Comparison of ENCODE assay signal across 19 cellular contexts in genomic region chr13:98260357-98261164, GRCh38.
DNase-seq lines count a peak whose midpoint lies in the region; ATAC-seq and TF ChIP-seq lines count a peak whose summit lies in the region.
"Had no signal": no experiment of that assay in that cellular context is flagged by ENCODE, and none has a peak within 500 bp of the region (broad histone marks: within the 10 kb centered on the region; RNA-seq: fewer than 3 reads in every experiment).

No MANE protein-coding gene starts in this region.

- 59% methylated on average over 8 of the region's 8 CpGs for WGBS in smooth muscle cell (ENCODE audit: low lambda C conversion rate)

- no peak overlapping the region for H3K4me2 ChIP-seq in smooth muscle cell

- intact Hi-C loops in Caco-2 (cut with micrococcal nuclease; ENCODE audit: unreplicated experiment), result loop anchor here (1.0 to 10.0 kb wide), 3 partner anchors 13 to 86 kb away; partner anchors contain the start of gene RNF113B

- H2AFZ ChIP-seq in smooth muscle cell (ENCODE audit: low read depth), result no peak overlapping the region
- H2AFZ ChIP-seq: parathyroid adenoma had no signal

- no peak overlapping the region for H3K4me3 ChIP-seq in Caco-2 (ENCODE audit: low read depth, low read length)
- no peak overlapping the region for H3K4me3 ChIP-seq in smooth muscle cell
- H3K4me3 ChIP-seq: spleen, tibial artery had no signal

- POLR2A ChIA-PET in Caco-2 (lab: Charles Lee), result interaction anchor here (1.4 kb wide), 1 partner anchor 13 kb away, joined by 5 read pairs; no protein-coding TSS in a partner anchor

- peaks cover 79% of the 10 kb centered on the region for H3K79me2 ChIP-seq in smooth muscle cell (ENCODE audit: low read depth)
- H3K79me2 ChIP-seq: parathyroid adenoma had no signal

- ATAC-seq in GM21360 (IDR thresholded peaks at IDR 0.05; ENCODE audit: unreplicated experiment), result no peak

- no peaks in the 10 kb centered on the region for H3F3A ChIP-seq in smooth muscle cell (ENCODE audit: low read depth)

- no peaks in the 10 kb centered on the region for H3K9me3 ChIP-seq in Caco-2
- H3K9me3 ChIP-seq in smooth muscle cell (replicated peaks; ENCODE audit: low read depth), result no peaks in the 10 kb centered on the region
- H3K9me3 ChIP-seq: spleen, tibial artery had no signal

- DNase-seq in Caco-2 (no peak), mesothelial cell of epicardium (ENCODE audit: low spot score in 2 of 2, unreplicated experiment in 2 of 2) (no peak), smooth muscle cell (lab: John Stamatoyannopoulos, UW; ENCODE audit: unreplicated experiment) (no peak), hepatic stellate cell (ENCODE audit: low spot score) (no peak), NCI-H524 treated with DMSO at 0.1 percent for 48 hours (lab: John Stamatoyannopoulos, UW) (no peak), T-helper 2 cell (no peak)
- DNase-seq: CD4-positive, alpha-beta memory T cell; DMS79 treated with DMSO at 0.1 percent for 48 hours; GOT3; kidney glomerular epithelial cell; NCI-H2029; NCI-H446 treated with DMSO at 0.1 percent for 48 hours; RPMI8226; spleen; tibial artery had no signal

- H3K27me3 Mint-ChIP-seq in Caco-2 (ENCODE audit: insufficient read depth, unreplicated experiment), result no peaks in the 10 kb centered on the region
- H3K27me3 Mint-ChIP-seq in brain, result no peaks in the 10 kb centered on the region
- H3K27me3 Mint-ChIP-seq in mesothelial cell of epicardium (ENCODE audit: low read depth), result no peaks in the 10 kb centered on the region
- H3K27me3 Mint-ChIP-seq: CD4-positive, alpha-beta memory T cell had no signal

- peaks cover 11% of the 10 kb centered on the region for H4K20me1 ChIP-seq in smooth muscle cell (ENCODE audit: low read depth)

- CTCF ChIA-PET in Caco-2 (lab: Charles Lee), result interaction anchor here (1.2 to 1.8 kb wide), 2 partner anchors 12 to 15 kb away, joined by 3 to 5 read pairs; no protein-coding TSS in a partner anchor

- BruUV-seq in Caco-2 (replicated peaks; lab: Mats Ljungman, UMichigan), result no TSS peak

- H3K4me1 ChIP-seq in Caco-2 (peaks cover 50% of the 10 kb centered on the region), smooth muscle cell (ENCODE audit: low read depth) (peaks cover 21% of the 10 kb centered on the region)
- H3K4me1 ChIP-seq: parathyroid adenoma, spleen had no signal

- H3K4me1 Mint-ChIP-seq in Caco-2 (ENCODE audit: low read depth, unreplicated experiment) (peaks cover 54% of the 10 kb centered on the region), brain (peaks cover 39% of the 10 kb centered on the region), mesothelial cell of epicardium (peaks cover 44% of the 10 kb centered on the region)
- H3K4me1 Mint-ChIP-seq: CD4-positive, alpha-beta memory T cell had no signal

- TF ChIP-seq CTCF in Caco-2 (IDR thresholded peaks at IDR 0.05; ENCODE audit: insufficient read depth in 1 of 2, low read depth in 1 of 2, low read length in 1 of 2, severe bottlenecking in 1 of 2, unreplicated experiment in 1 of 2) (no peak), brain (conservative IDR thresholded peaks at IDR 0.05) (no peak), mesothelial cell of epicardium (IDR thresholded peaks at IDR 0.05; ENCODE audit: unreplicated experiment) (no peak), smooth muscle cell (IDR thresholded peaks at IDR 0.05; ENCODE audit: borderline replicate concordance, insufficient read depth, poor library complexity, severe bottlenecking) (no peak)

- H3K27me3 ChIP-seq in Caco-2 (replicated peaks; ENCODE audit: control insufficient read depth, insufficient read depth, low read length), result no peaks in the 10 kb centered on the region
- no peaks in the 10 kb centered on the region for H3K27me3 ChIP-seq in smooth muscle cell (ENCODE audit: low read depth)
- H3K27me3 ChIP-seq: spleen, tibial artery had no signal

- peak overlapping the region; percentile 37 for H3K27ac Mint-ChIP-seq in Caco-2 (ENCODE audit: unreplicated experiment)
- peak overlapping the region; percentile 19 to 89 (median 78) for H3K27ac Mint-ChIP-seq in brain
- peak overlapping the region; percentile 93 for H3K27ac Mint-ChIP-seq in mesothelial cell of epicardium
- H3K27ac Mint-ChIP-seq: CD4-positive, alpha-beta memory T cell had no signal

- H3K9me3 Mint-ChIP-seq in Caco-2 (ENCODE audit: unreplicated experiment), result no peaks in the 10 kb centered on the region
- peaks cover 0 to 4% (median 0%) of the 10 kb centered on the region in 5 experiments for H3K9me3 Mint-ChIP-seq in brain
- no peaks in the 10 kb centered on the region for H3K9me3 Mint-ChIP-seq in mesothelial cell of epicardium
- H3K9me3 Mint-ChIP-seq: CD4-positive, alpha-beta memory T cell had no signal

- H3K4me3 Mint-ChIP-seq in Caco-2 (ENCODE audit: unreplicated experiment), result no peak overlapping the region
- H3K4me3 Mint-ChIP-seq in brain, result peak overlapping the region in 1 of 5 experiments; percentile 23
- no peak overlapping the region for H3K4me3 Mint-ChIP-seq in mesothelial cell of epicardium
- H3K4me3 Mint-ChIP-seq: CD4-positive, alpha-beta memory T cell had no signal

- no peaks in the 10 kb centered on the region for H3K36me3 ChIP-seq in Caco-2 (ENCODE audit: control insufficient read depth, insufficient read depth, low read length)
- H3K36me3 ChIP-seq in smooth muscle cell (ENCODE audit: low read depth), result no peaks in the 10 kb centered on the region
- H3K36me3 ChIP-seq: spleen, tibial artery had no signal

- H3K27ac ChIP-seq in smooth muscle cell (ENCODE audit: low read depth), result peak overlapping the region; percentile 45
- H3K27ac ChIP-seq: HL-60, parathyroid adenoma, spleen, tibial artery had no signal

- H3K36me3 Mint-ChIP-seq in Caco-2 (ENCODE audit: insufficient read depth, unreplicated experiment) (peaks cover 5% of the 10 kb centered on the region), brain (peaks cover 8% of the 10 kb centered on the region), mesothelial cell of epicardium (no peaks in the 10 kb centered on the region)
- H3K36me3 Mint-ChIP-seq: CD4-positive, alpha-beta memory T cell had no signal

- H3K9ac ChIP-seq in smooth muscle cell (ENCODE audit: low read depth), result no peak overlapping the region
- H3K9ac ChIP-seq: parathyroid adenoma had no signal

Comparison
In these comparisons a context has a peak if more than half of its experiments do, and no peak if none do; other contexts are left out.
1. H3K27ac Mint-ChIP-seq: peak in every context shown above with its lines; median percentile 93 in mesothelial cell of epicardium; 78 in brain; 37 in Caco-2.